ENCODE assay signal across 1 cellular context in genomic region chr6:129500958-129501381, GRCh38.
TF ChIP-seq lines count a peak whose summit lies in the region.

No MANE protein-coding gene starts in this region.

TF ChIP-seq in K562, 482 proteins besides CTCF, POLR2A, EP300 and RAD21 (continued from another document and continues in another):
- TF ChIP-seq ZFP91 (CRISPR knock-in tag; IDR thresholded peaks at IDR 0.05): no peak
- TF ChIP-seq ZNF282 (CRISPR knock-in tag; IDR thresholded peaks at IDR 0.05): no peak
- TF ChIP-seq RHOXF2B (CRISPR knock-in tag; conservative IDR thresholded peaks at IDR 0.05): no peak
- no peak for TF ChIP-seq TEAD2 (tag; IDR thresholded peaks at IDR 0.05)
- no peak for TF ChIP-seq ZNF274 (IDR thresholded peaks at IDR 0.05; ENCODE audit: borderline replicate concordance, low read depth, low read length)
- TF ChIP-seq ZNF436 (CRISPR knock-in tag; IDR thresholded peaks at IDR 0.05): no peak
- no peak for TF ChIP-seq ELK1 (CRISPR knock-in tag; IDR thresholded peaks at IDR 0.05)
- no peak for TF ChIP-seq SMARCA5 (IDR thresholded peaks at IDR 0.05)
- TF ChIP-seq, protein P1, sequence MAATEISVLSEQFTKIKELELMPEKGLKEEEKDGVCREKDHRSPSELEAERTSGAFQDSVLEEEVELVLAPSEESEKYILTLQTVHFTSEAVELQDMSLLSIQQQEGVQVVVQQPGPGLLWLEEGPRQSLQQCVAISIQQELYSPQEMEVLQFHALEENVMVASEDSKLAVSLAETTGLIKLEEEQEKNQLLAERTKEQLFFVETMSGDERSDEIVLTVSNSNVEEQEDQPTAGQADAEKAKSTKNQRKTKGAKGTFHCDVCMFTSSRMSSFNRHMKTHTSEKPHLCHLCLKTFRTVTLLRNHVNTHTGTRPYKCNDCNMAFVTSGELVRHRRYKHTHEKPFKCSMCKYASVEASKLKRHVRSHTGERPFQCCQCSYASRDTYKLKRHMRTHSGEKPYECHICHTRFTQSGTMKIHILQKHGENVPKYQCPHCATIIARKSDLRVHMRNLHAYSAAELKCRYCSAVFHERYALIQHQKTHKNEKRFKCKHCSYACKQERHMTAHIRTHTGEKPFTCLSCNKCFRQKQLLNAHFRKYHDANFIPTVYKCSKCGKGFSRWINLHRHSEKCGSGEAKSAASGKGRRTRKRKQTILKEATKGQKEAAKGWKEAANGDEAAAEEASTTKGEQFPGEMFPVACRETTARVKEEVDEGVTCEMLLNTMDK (IDR thresholded peaks at IDR 0.05; ENCODE audit: borderline replicate concordance, insufficient read depth, low read depth, low read length, poor library complexity, severe bottlenecking): peak; percentile 37
- TF ChIP-seq, protein P2, sequence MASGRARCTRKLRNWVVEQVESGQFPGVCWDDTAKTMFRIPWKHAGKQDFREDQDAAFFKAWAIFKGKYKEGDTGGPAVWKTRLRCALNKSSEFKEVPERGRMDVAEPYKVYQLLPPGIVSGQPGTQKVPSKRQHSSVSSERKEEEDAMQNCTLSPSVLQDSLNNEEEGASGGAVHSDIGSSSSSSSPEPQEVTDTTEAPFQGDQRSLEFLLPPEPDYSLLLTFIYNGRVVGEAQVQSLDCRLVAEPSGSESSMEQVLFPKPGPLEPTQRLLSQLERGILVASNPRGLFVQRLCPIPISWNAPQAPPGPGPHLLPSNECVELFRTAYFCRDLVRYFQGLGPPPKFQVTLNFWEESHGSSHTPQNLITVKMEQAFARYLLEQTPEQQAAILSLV (tag; IDR thresholded peaks at IDR 0.05): no peak
- TF ChIP-seq SOX6 (IDR thresholded peaks at IDR 0.05): no peak
- no peak for TF ChIP-seq ZNF280A (IDR thresholded peaks at IDR 0.05; ENCODE audit: low read depth, partially characterized antibody)
- TF ChIP-seq GABPA (tag; conservative IDR thresholded peaks at IDR 0.05; ENCODE audit: low read depth): no peak
- no peak for TF ChIP-seq ZNF318 (IDR thresholded peaks at IDR 0.05; ENCODE audit: borderline replicate concordance in 1 of 2, low read depth in 1 of 2)
- TF ChIP-seq NBN (IDR thresholded peaks at IDR 0.05; ENCODE audit: low read depth): 0 out of 2 replicates have a peak, but pooled peaks have one; percentile 17
- TF ChIP-seq ZBTB40 (IDR thresholded peaks at IDR 0.05): peak; percentile 34; the same call in 1 of the 2 replicates
- TF ChIP-seq ZBTB40 (CRISPR knock-in tag; IDR thresholded peaks at IDR 0.05): no peak
- TF ChIP-seq L3MBTL2 (IDR thresholded peaks at IDR 0.05): peak; percentile 50
- TF ChIP-seq, protein P3, sequence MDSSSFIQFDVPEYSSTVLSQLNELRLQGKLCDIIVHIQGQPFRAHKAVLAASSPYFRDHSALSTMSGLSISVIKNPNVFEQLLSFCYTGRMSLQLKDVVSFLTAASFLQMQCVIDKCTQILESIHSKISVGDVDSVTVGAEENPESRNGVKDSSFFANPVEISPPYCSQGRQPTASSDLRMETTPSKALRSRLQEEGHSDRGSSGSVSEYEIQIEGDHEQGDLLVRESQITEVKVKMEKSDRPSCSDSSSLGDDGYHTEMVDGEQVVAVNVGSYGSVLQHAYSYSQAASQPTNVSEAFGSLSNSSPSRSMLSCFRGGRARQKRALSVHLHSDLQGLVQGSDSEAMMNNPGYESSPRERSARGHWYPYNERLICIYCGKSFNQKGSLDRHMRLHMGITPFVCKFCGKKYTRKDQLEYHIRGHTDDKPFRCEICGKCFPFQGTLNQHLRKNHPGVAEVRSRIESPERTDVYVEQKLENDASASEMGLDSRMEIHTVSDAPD (CRISPR knock-in tag; IDR thresholded peaks at IDR 0.05): no peak
- TF ChIP-seq HNRNPUL1 (IDR thresholded peaks at IDR 0.05; ENCODE audit: low read length): no peak
- no peak for TF ChIP-seq CGGBP1 (CRISPR knock-in tag; IDR thresholded peaks at IDR 0.05)
- no peak for TF ChIP-seq ZNF165 (CRISPR knock-in tag; IDR thresholded peaks at IDR 0.05; ENCODE audit: borderline replicate concordance)
- peak; percentile 22; the same call in 1 of the 2 replicates for TF ChIP-seq SMC3 (conservative IDR thresholded peaks at IDR 0.05; ENCODE audit: insufficient read depth, low read depth, low read length)
- no peak for TF ChIP-seq HOXB6 (CRISPR knock-in tag; IDR thresholded peaks at IDR 0.05; ENCODE audit: borderline replicate concordance)
- TF ChIP-seq ATF1 (CRISPR knock-in tag; IDR thresholded peaks at IDR 0.05): no peak
- TF ChIP-seq ATF1 (tag; IDR thresholded peaks at IDR 0.05): 0 out of 2 replicates have a peak, but pooled peaks have one; percentile 29
